ENCODE assay signal across 11 cellular contexts in genomic region chr14:94797887-94798286, GRCh38. TPM values are rescaled to one million over a fixed set of nuclear protein-coding genes. Genes with fewer than 3 reads are reported as not detected.
"Had no signal": no experiment of that assay in that cellular context is flagged by ENCODE, and none has a peak within 500 bp of the region (broad histone marks: within the 10 kb centered on the region; RNA-seq: fewer than 3 reads in every experiment).

No MANE protein-coding gene starts in this region.

- FAIRE-seq: H1, H54, HTR-8/SVneo had no signal

- H3K27ac ChIP-seq: KMS-11 had no signal

- H2AFZ ChIP-seq: GM23338 had no signal

- DNase-seq: H9, HCEC 1CT, HFFc6, IMR-90, KBM-7 had no signal

- H3K9ac ChIP-seq: KMS-11 had no signal

- ATAC-seq: GM23338 had no signal

- H3K4me2 ChIP-seq: GM23338, KMS-11 had no signal

- H3K4me3 ChIP-seq: GM23338 had no signal

RNA-seq across cellular contexts. Expression of gene GSC, which starts 28.0 kb away (rescaled TPM):
- total RNA-seq: H9, HFFc6, HT-29, IMR-90 had no signal
- polyA plus RNA-seq: IMR-90 had no signal
